Comparison of ENCODE assay signal across 10 cellular contexts in the genomic region with DNA sequence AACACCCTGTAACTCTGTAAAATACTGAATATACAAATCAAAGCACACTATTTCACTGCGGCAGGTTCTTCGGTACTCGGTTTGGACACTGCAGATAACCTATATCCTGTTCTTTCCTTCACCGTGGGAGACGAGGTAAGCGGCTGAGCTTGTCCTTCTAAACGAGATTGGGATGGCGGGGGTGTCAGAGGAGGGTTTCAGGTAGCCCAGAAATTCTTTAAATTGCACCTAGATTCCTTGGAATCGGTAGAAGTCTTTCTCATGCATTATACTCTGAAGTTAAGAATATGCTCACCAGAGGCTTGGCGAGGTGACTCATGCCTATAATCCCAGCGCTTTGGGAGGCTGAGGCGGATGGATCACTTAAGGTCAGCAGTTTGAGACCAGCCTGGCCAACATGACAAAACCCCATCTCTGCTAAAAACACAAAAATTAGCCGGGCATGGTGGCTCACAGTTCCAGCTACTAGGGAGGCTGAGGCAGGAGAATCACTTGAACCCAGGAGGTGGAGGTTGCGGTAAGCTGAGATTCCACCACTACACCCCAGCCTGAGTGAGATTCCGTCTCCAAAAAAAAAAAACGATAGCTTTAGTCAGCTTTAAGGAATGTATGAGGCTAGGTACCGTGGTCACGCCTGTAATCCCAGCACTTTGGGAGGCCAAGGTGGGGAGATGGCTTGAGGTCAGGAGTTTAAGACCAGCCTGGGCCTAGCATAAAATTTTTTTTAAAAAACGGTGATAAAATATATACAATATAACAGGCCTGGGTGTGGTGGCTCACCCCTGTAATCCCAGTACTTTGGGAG. TPM values are rescaled to one million over a fixed set of nuclear protein-coding genes. Genes with fewer than 3 reads are reported as not detected.
DNase-seq lines count a peak whose midpoint lies in the region; ATAC-seq and TF ChIP-seq lines count a peak whose summit lies in the region.
"Had no signal": no experiment of that assay in that cellular context is flagged by ENCODE, and none has a peak within 500 bp of the region (broad histone marks: within the 10 kb centered on the region; RNA-seq: fewer than 3 reads in every experiment).

No MANE protein-coding gene starts in this region.

- DNase-seq in GM23338 (ENCODE audit: low spot score) (peak; percentile 75), amniotic epithelial cell (ENCODE audit: low read depth) (peak; percentile 67), natural killer cell (peak; percentile 4), NCI-H128 (lab: John Stamatoyannopoulos, UW; ENCODE audit: unreplicated experiment) (no peak)
- no peak for DNase-seq in central memory CD4-positive, alpha-beta T cell
- DNase-seq: Caco-2, KG1, NCI-H2107 had no signal

- H3K4me3 Mint-ChIP-seq in GM23338, result no peak overlapping the region
- H3K4me3 Mint-ChIP-seq in natural killer cell, result no peak overlapping the region

- no peak overlapping the region for H3K4me2 ChIP-seq in GM23338

- H3K79me2 ChIP-seq in GM23338 (replicated peaks; ENCODE audit: insufficient read depth), result peaks cover 2% of the 10 kb centered on the region; the same call in 1 of the 2 replicates

- peak; percentile 21 for ATAC-seq in GM23338
- no peak for ATAC-seq in natural killer cell
- no peak for ATAC-seq in GM21390 (IDR thresholded peaks at IDR 0.05; ENCODE audit: unreplicated experiment)

- no peak for TF ChIP-seq CTCF in GM23338 (conservative IDR thresholded peaks at IDR 0.05; ENCODE audit: low read depth in 2 of 2)
- TF ChIP-seq CTCF in natural killer cell (IDR thresholded peaks at IDR 0.05), result no peak

- peaks cover 4% of the 10 kb centered on the region; the same call in 2 of the 3 replicates for H3K4me1 Mint-ChIP-seq in GM23338
- peaks cover 40% of the 10 kb centered on the region in 2 donors for H3K4me1 Mint-ChIP-seq in natural killer cell

- H3K4me3 ChIP-seq in GM23338, result no peak overlapping the region

- H3K27ac ChIP-seq in GM23338 (ENCODE audit: low read depth), result peak overlapping the region; percentile 90

- H3K36me3 ChIP-seq in GM23338 (ENCODE audit: insufficient read depth), result peaks cover 4% of the 10 kb centered on the region

- TF ChIP-seq EP300 in Ishikawa (IDR thresholded peaks at IDR 0.05; ENCODE audit: borderline replicate concordance), result no peak

- TF ChIP-seq RAD21 in Ishikawa (IDR thresholded peaks at IDR 0.05; ENCODE audit: low read depth), result no peak

- H4K20me1 ChIP-seq in GM23338 (replicated peaks; ENCODE audit: insufficient read depth), result peaks cover 10% of the 10 kb centered on the region

- H3F3A ChIP-seq in GM23338 (replicated peaks; ENCODE audit: low read depth), result peaks cover 30% of the 10 kb centered on the region

- H3K27me3 Mint-ChIP-seq in GM23338 (ENCODE audit: insufficient read depth, low read depth, poor library complexity) (peaks cover 2% of the 10 kb centered on the region), natural killer cell (ENCODE audit: low read depth in 2 of 2) (peaks cover 0 to 4% of the 10 kb centered on the region in 2 donors)

- intact Hi-C loops in natural killer cell (cut with micrococcal nuclease), result no loop called here

- no peaks in the 10 kb centered on the region for H3K9me3 Mint-ChIP-seq in GM23338
- no peaks in the 10 kb centered on the region for H3K9me3 Mint-ChIP-seq in natural killer cell

- no peak overlapping the region for H2AFZ ChIP-seq in GM23338

- peak overlapping the region; percentile 47; the same call in 1 of the 2 replicates for H3K27ac Mint-ChIP-seq in GM23338
- H3K27ac Mint-ChIP-seq in natural killer cell, result peak overlapping the region in 1 of 2 donors; percentile 41

- H3K36me3 Mint-ChIP-seq in GM23338 (ENCODE audit: low read depth), result peaks cover 24% of the 10 kb centered on the region
- peaks cover 5% of the 10 kb centered on the region for H3K36me3 Mint-ChIP-seq in natural killer cell

- H3K27me3 ChIP-seq in GM23338 (ENCODE audit: insufficient read depth), result no peaks in the 10 kb centered on the region

- H3K4me1 ChIP-seq in GM23338 (ENCODE audit: insufficient read depth), result no peaks in the 10 kb centered on the region
- H3K4me1 ChIP-seq: Caco-2 had no signal

- H3K9me2 ChIP-seq in GM23338 (ENCODE audit: insufficient read depth), result no peaks in the 10 kb centered on the region

TF ChIP-seq in GM23338, 12 proteins besides CTCF, POLR2A, EP300 and RAD21 (continues in another document):
- TF ChIP-seq STAT1 (IDR thresholded peaks at IDR 0.05; ENCODE audit: unreplicated experiment) (no peak), EZH2phosphoT487 (IDR thresholded peaks at IDR 0.05; ENCODE audit: unreplicated experiment) (no peak), EZH2 (IDR thresholded peaks at IDR 0.05; ENCODE audit: low read depth, unreplicated experiment) (no peak), NANOG (IDR thresholded peaks at IDR 0.05; ENCODE audit: borderline replicate concordance) (no peak), ZNF114 (CRISPR knock-in tag; IDR thresholded peaks at IDR 0.05) (no peak), CREB1 (CRISPR knock-in tag; IDR thresholded peaks at IDR 0.05; ENCODE audit: low read depth) (no peak), POLR2AphosphoS5 (IDR thresholded peaks at IDR 0.05; ENCODE audit: low read depth) (no peak), ZNF331 (CRISPR knock-in tag; IDR thresholded peaks at IDR 0.05; ENCODE audit: low read depth) (no peak), JUNB (IDR thresholded peaks at IDR 0.05; ENCODE audit: unreplicated experiment) (no peak)

TF ChIP-seq in Ishikawa, 13 proteins besides CTCF, POLR2A, EP300 and RAD21:
- no peak for TF ChIP-seq EGR1 (IDR thresholded peaks at IDR 0.05)
- TF ChIP-seq FOXM1 (IDR thresholded peaks at IDR 0.05; ENCODE audit: borderline replicate concordance, low read depth), result no peak
- no peak for TF ChIP-seq TCF12 (IDR thresholded peaks at IDR 0.05; ENCODE audit: low read depth)
- TF ChIP-seq, protein P1, sequence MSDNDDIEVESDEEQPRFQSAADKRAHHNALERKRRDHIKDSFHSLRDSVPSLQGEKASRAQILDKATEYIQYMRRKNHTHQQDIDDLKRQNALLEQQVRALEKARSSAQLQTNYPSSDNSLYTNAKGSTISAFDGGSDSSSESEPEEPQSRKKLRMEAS (IDR thresholded peaks at IDR 0.05), result no peak
- TF ChIP-seq ZBTB7A (IDR thresholded peaks at IDR 0.05; ENCODE audit: low read depth), result no peak
- TF ChIP-seq TEAD4 (IDR thresholded peaks at IDR 0.05), result peak; percentile 28; the same call in 1 of the 2 replicates
- TF ChIP-seq TAF1 (IDR thresholded peaks at IDR 0.05; ENCODE audit: low read depth), result no peak
- TF ChIP-seq CEBPB (IDR thresholded peaks at IDR 0.05), result no peak
TF ChIP-seq in Ishikawa: peak in this region for 1.

RNA-seq across cellular contexts. Expression of gene LAT2, which starts 10.1 kb away (rescaled TPM):
- 0.08 TPM in 1 of 2 replicates, not detected in the other for total RNA-seq in GM23338 (2014; rRNA removed; shearing (Covaris generic))
- polyA plus RNA-seq in GM23338 (2016; fragmentation: Nextera tagmentation; extraction: Ambion mirVana), result 0.94 and 1.5 TPM in 2 replicates
- 100 to 1,000 TPM; 124 to 163 (median 145) TPM for total RNA-seq in natural killer cell

RNA-seq across cellular contexts. Expression of gene EIF4H, which starts 25.6 kb away (rescaled TPM):
- total RNA-seq in GM23338 (2014; rRNA removed; shearing (Covaris generic)), result 298 and 309 TPM in 2 replicates
- polyA plus RNA-seq in GM23338 (2016; fragmentation: Nextera tagmentation; extraction: Ambion mirVana), result 183 and 197 TPM in 2 replicates
- 100 to 1,000 TPM; 286 to 294 (median 294) TPM for total RNA-seq in natural killer cell

RNA-seq across cellular contexts. Expression of gene RFC2, which starts 54.4 kb away (rescaled TPM):
- total RNA-seq in GM23338 (2014; rRNA removed; shearing (Covaris generic)), result 62.4 and 75.2 TPM in 2 replicates
- polyA plus RNA-seq in GM23338 (2016; fragmentation: Nextera tagmentation; extraction: Ambion mirVana), result 55.3 and 56.4 TPM in 2 replicates
- total RNA-seq in natural killer cell, result 10 to 100 TPM; 16.9 to 26.5 (median 20.5) TPM

Comparison
In these comparisons a context has a peak if more than half of its experiments do, and no peak if none do; other contexts are left out.
1. DNase-seq: peak in GM23338 (single experiment), amniotic epithelial cell (single experiment) and natural killer cell (single experiment); none in NCI-H128 (single experiment) and central memory CD4-positive, alpha-beta T cell (single experiment).
2. RNA of gene LAT2, which starts 10.1 kb away (total RNA-seq): 124 to 163 TPM in natural killer cell; 0.08 TPM in GM23338; every median in the first group is over 100 times any median in the second.